ENCODE assay signal across 15 cellular contexts in the genomic region with DNA sequence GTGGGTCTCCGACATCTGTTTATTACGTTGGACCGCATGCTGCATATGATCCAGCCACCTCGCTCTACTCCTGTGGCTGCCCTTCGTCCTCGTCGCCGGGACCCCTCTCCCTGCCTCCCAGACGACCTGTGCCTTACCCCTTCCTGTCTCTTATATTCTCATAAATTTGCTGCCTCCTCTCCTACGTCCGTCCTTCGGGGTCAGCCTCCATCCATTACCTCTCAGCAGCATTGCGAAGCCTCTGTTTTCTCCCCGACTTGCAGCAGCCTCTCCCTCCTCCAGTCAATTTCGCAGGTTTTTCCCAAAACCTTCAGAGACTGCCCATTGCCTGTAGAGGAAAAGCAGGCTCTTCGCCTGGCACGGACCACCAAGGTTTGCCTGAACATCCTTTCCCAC. TPM values are rescaled to one million over a fixed set of nuclear protein-coding genes. Genes with fewer than 3 reads are reported as not detected.
DNase-seq lines count a peak whose midpoint lies in the region; ATAC-seq, FAIRE-seq and TF ChIP-seq lines count a peak whose summit lies in the region.
"Had no signal": no experiment of that assay in that cellular context is flagged by ENCODE, and none has a peak within 500 bp of the region (broad histone marks: within the 10 kb centered on the region; RNA-seq: fewer than 3 reads in every experiment).

No MANE protein-coding gene starts in this region.

- H2AFZ ChIP-seq in OCI-LY1 (ENCODE audit: low read length) (no peak overlapping the region), endothelial cell of umbilical vein (ENCODE audit: low read depth, low read length) (no peak overlapping the region), neural progenitor cell (replicated peaks) (peak overlapping the region; percentile 15)

- peaks cover 10 to 18% (median 13%) of the 10 kb centered on the region in 4 donors for H3K4me1 Mint-ChIP-seq in CD4-positive, alpha-beta memory T cell
- H3K4me1 Mint-ChIP-seq in neural progenitor cell = peaks cover 9% of the 10 kb centered on the region

- BruUV-seq in endothelial cell of umbilical vein (replicated peaks; lab: Mats Ljungman, UMichigan) = no TSS peak

- no peak for DNase-seq in CD4-positive, alpha-beta memory T cell
- DNase-seq in endothelial cell of umbilical vein (ENCODE audit: low read depth, low spot score) (no peak), neural progenitor cell (ENCODE audit: low spot score) (no peak), RPMI8226 (no peak), SKM-1 (lab: John Stamatoyannopoulos, UW; ENCODE audit: unreplicated experiment) (no peak), HUDEP-2 (lab: John Stamatoyannopoulos, UW; ENCODE audit: unreplicated experiment in 76 of 76) (no peak), upper lobe of right lung (no peak)
- DNase-seq: foreskin keratinocyte, HCEC 1CT, NCI-H187, T-helper 9 cell had no signal

- peak overlapping the region in 1 of 2 donors; percentile 1 for H3K4me3 ChIP-seq in CD4-positive, alpha-beta memory T cell (ENCODE audit: low read length in 2 of 2)
- H3K4me3 ChIP-seq in OCI-LY1 (ENCODE audit: low read depth, low read length, poor library complexity, severe bottlenecking) = peak overlapping the region; percentile 32
- H3K4me3 ChIP-seq in endothelial cell of umbilical vein (replicated peaks in 1 of 3; ENCODE audit: insufficient read depth in 1 of 3, low read depth in 1 of 3, low read length in 3 of 3) = no peak overlapping the region
- H3K4me3 ChIP-seq in neural progenitor cell = peak overlapping the region; percentile 45
- H3K4me3 ChIP-seq in upper lobe of right lung = no peak overlapping the region
- H3K4me3 ChIP-seq: vagina had no signal

- ATAC-seq in upper lobe of right lung = no peak
- ATAC-seq: foreskin keratinocyte had no signal

- H3K27ac ChIP-seq in CD4-positive, alpha-beta memory T cell (ENCODE audit: low read depth, low read length) = no peak overlapping the region
- no peak overlapping the region for H3K27ac ChIP-seq in OCI-LY1 (ENCODE audit: low read depth, low read length, poor library complexity, severe bottlenecking)
- no peak overlapping the region for H3K27ac ChIP-seq in endothelial cell of umbilical vein (ENCODE audit: insufficient read depth, low read depth, low read length)
- H3K27ac ChIP-seq in neural progenitor cell = no peak overlapping the region
- H3K27ac ChIP-seq in upper lobe of right lung = no peak overlapping the region
- H3K27ac ChIP-seq: foreskin keratinocyte, right atrium auricular region, vagina had no signal

- no peaks in the 10 kb centered on the region for H4K20me1 ChIP-seq in OCI-LY1 (ENCODE audit: insufficient read depth, low read length)
- no peaks in the 10 kb centered on the region for H4K20me1 ChIP-seq in endothelial cell of umbilical vein (replicated peaks; ENCODE audit: control insufficient read depth, extremely low read depth, insufficient read depth, low read length)
- H4K20me1 ChIP-seq in neural progenitor cell (ENCODE audit: low read depth) = peaks cover 3% of the 10 kb centered on the region

- H3K9me3 Mint-ChIP-seq in CD4-positive, alpha-beta memory T cell = peaks cover 0 to 7% (median 3%) of the 10 kb centered on the region in 8 donors
- H3K9me3 Mint-ChIP-seq in neural progenitor cell = peaks cover 3% of the 10 kb centered on the region

- no peak for FAIRE-seq in endothelial cell of umbilical vein (lab: Jason Lieb, UNC)

- peaks cover 41 to 47% of the 10 kb centered on the region in 2 donors for H3K27me3 Mint-ChIP-seq in CD4-positive, alpha-beta memory T cell
- peaks cover 39% of the 10 kb centered on the region for H3K27me3 Mint-ChIP-seq in neural progenitor cell (ENCODE audit: insufficient read depth, low read depth)

- TF ChIP-seq CTCF in OCI-LY1 (IDR thresholded peaks at IDR 0.05; ENCODE audit: low read length) (no peak), endothelial cell of umbilical vein (IDR thresholded peaks at IDR 0.05; ENCODE audit: extremely low read depth in 1 of 2, insufficient read depth in 1 of 2, low read depth in 1 of 2, low read length in 2 of 2) (no peak), neural progenitor cell (IDR thresholded peaks at IDR 0.05) (no peak), upper lobe of right lung (IDR thresholded peaks at IDR 0.05) (no peak)

- dilution Hi-C loops in endothelial cell of umbilical vein (cut with MboI; ENCODE audit: extremely low pct_ligation_motif_present, low sequenced_read_pairs) = loop anchor here (25.0 kb wide), 1 partner anchor 489 kb away; no protein-coding TSS in a partner anchor

- H3K27ac Mint-ChIP-seq in CD4-positive, alpha-beta memory T cell = peak overlapping the region in 2 of 7 donors; percentile 42 to 60
- H3K27ac Mint-ChIP-seq in neural progenitor cell = no peak overlapping the region

- H3K4me2 ChIP-seq in OCI-LY1 (ENCODE audit: low read length) (peak overlapping the region; percentile 62), endothelial cell of umbilical vein (ENCODE audit: insufficient read depth, low read length) (no peak overlapping the region), neural progenitor cell (peak overlapping the region; percentile 83)

- no peaks in the 10 kb centered on the region for H3K36me3 ChIP-seq in CD4-positive, alpha-beta memory T cell (ENCODE audit: insufficient read depth, low read length)
- H3K36me3 ChIP-seq in OCI-LY1 (ENCODE audit: insufficient read depth, low read length) = no peaks in the 10 kb centered on the region
- no peaks in the 10 kb centered on the region for H3K36me3 ChIP-seq in endothelial cell of umbilical vein (ENCODE audit: control insufficient read depth in 2 of 2, extremely low read depth in 1 of 2, insufficient read depth in 2 of 2, low read length in 2 of 2)
- H3K36me3 ChIP-seq in neural progenitor cell = no peaks in the 10 kb centered on the region
- H3K36me3 ChIP-seq in upper lobe of right lung = no peaks in the 10 kb centered on the region
- H3K36me3 ChIP-seq: right atrium auricular region, vagina had no signal

- H3K9ac ChIP-seq in OCI-LY1 (ENCODE audit: low read length) (no peak overlapping the region), endothelial cell of umbilical vein (replicated peaks; ENCODE audit: extremely low read depth, insufficient read depth, low read length) (no peak overlapping the region), neural progenitor cell (no peak overlapping the region)

- peaks cover 15% of the 10 kb centered on the region for H3K27me3 ChIP-seq in CD4-positive, alpha-beta memory T cell (ENCODE audit: insufficient read depth, low read length)
- H3K27me3 ChIP-seq in OCI-LY1 (ENCODE audit: insufficient read depth, low read length) (peaks cover 12% of the 10 kb centered on the region), endothelial cell of umbilical vein (ENCODE audit: control insufficient read depth in 2 of 2, insufficient read depth in 2 of 2, low read length in 2 of 2) (peaks cover 46 to 47% of the 10 kb centered on the region in 2 experiments), neural progenitor cell (peaks cover 82% of the 10 kb centered on the region), upper lobe of right lung (peaks cover 50% of the 10 kb centered on the region)
- H3K27me3 ChIP-seq: vagina had no signal

- TF ChIP-seq POLR2A in endothelial cell of umbilical vein (IDR thresholded peaks at IDR 0.05; ENCODE audit: low read depth, low read length) = no peak

- peaks cover 13% of the 10 kb centered on the region for H3K4me1 ChIP-seq in CD4-positive, alpha-beta memory T cell (ENCODE audit: insufficient read depth, low read length)
- H3K4me1 ChIP-seq in OCI-LY1 (ENCODE audit: insufficient read depth, low read length, severe bottlenecking) (peaks cover 10% of the 10 kb centered on the region), endothelial cell of umbilical vein (ENCODE audit: control insufficient read depth, extremely low read depth, insufficient read depth, low read length) (no peaks in the 10 kb centered on the region), neural progenitor cell (peaks cover 14% of the 10 kb centered on the region), upper lobe of right lung (peaks cover 7% of the 10 kb centered on the region)
- H3K4me1 ChIP-seq: foreskin keratinocyte had no signal

- H3K79me2 ChIP-seq in OCI-LY1 (ENCODE audit: insufficient read depth, low read length) (no peaks in the 10 kb centered on the region), endothelial cell of umbilical vein (ENCODE audit: control insufficient read depth, insufficient read depth, low read length) (no peaks in the 10 kb centered on the region), neural progenitor cell (ENCODE audit: low read depth) (no peaks in the 10 kb centered on the region)

- CTCF ChIA-PET in CD4-positive, alpha-beta memory T cell (lab: Charles Lee; ENCODE audit: partially characterized antibody) = no interaction called here
- CTCF ChIA-PET in endothelial cell of umbilical vein (lab: Charles Lee) = no interaction called here

- H3K36me3 Mint-ChIP-seq in CD4-positive, alpha-beta memory T cell = no peaks in the 10 kb centered on the region
- no peaks in the 10 kb centered on the region for H3K36me3 Mint-ChIP-seq in neural progenitor cell

- H3K4me3 Mint-ChIP-seq in CD4-positive, alpha-beta memory T cell = peak overlapping the region; percentile 76 to 89 (median 81)
- H3K4me3 Mint-ChIP-seq in neural progenitor cell = peak overlapping the region; percentile 81

- no peaks in the 10 kb centered on the region for H3K9me1 ChIP-seq in endothelial cell of umbilical vein (replicated peaks; ENCODE audit: control insufficient read depth, extremely low read depth, insufficient read depth, low read length)

- intact Hi-C loops in CD4-positive, alpha-beta memory T cell (cut with micrococcal nuclease) = no loop called here
- intact Hi-C loops in endothelial cell of umbilical vein (cut with micrococcal nuclease) (loop anchor here (10.0 kb wide), 1 partner anchor 97 kb away; no protein-coding TSS in a partner anchor), upper lobe of right lung (cut with DNase I) (no loop called here)

- H3K9me2 ChIP-seq in OCI-LY1 (ENCODE audit: low read depth, low read length) = no peaks in the 10 kb centered on the region

- POLR2A ChIA-PET in CD4-positive, alpha-beta memory T cell (lab: Charles Lee; ENCODE audit: partially characterized antibody) = no interaction called here
- POLR2A ChIA-PET in endothelial cell of umbilical vein (lab: Charles Lee) = no interaction called here

- no peaks in the 10 kb centered on the region for H3K9me3 ChIP-seq in CD4-positive, alpha-beta memory T cell (ENCODE audit: control insufficient read depth in 1 of 2, low read length in 2 of 2)
- H3K9me3 ChIP-seq in OCI-LY1 (ENCODE audit: low read length) (no peaks in the 10 kb centered on the region), endothelial cell of umbilical vein (replicated peaks; ENCODE audit: control insufficient read depth, insufficient read depth, low read length) (no peaks in the 10 kb centered on the region), neural progenitor cell (ENCODE audit: low read depth) (no peaks in the 10 kb centered on the region), upper lobe of right lung (no peaks in the 10 kb centered on the region)
- H3K9me3 ChIP-seq: right atrium auricular region, vagina had no signal

- H3F3A ChIP-seq in OCI-LY1 (ENCODE audit: insufficient read depth, low read length) (no peaks in the 10 kb centered on the region), neural progenitor cell (ENCODE audit: low read depth) (no peaks in the 10 kb centered on the region)

RNA-seq across cellular contexts. Expression of a gene that starts 39.4 kb away (rescaled TPM):
- total RNA-seq in CD4-positive, alpha-beta memory T cell = not detected
- not detected for polyA plus RNA-seq in CD4-positive, alpha-beta memory T cell
- total RNA-seq in endothelial cell of umbilical vein = not detected in 2 replicates
- polyA plus RNA-seq in endothelial cell of umbilical vein = not detected in 2 replicates
- not detected in 2 replicates for polyA plus RNA-seq in endothelial cell of umbilical vein (2011; cell fraction: cytosol; rRNA removed)
- polyA plus RNA-seq in endothelial cell of umbilical vein (2011; cell fraction: nucleus; rRNA removed) = not detected in 2 replicates
- not detected in 2 replicates for polyA plus RNA-seq in endothelial cell of umbilical vein (2012)
- not detected in 2 replicates for polyA minus RNA-seq in endothelial cell of umbilical vein
- polyA minus RNA-seq in endothelial cell of umbilical vein (2011; cell fraction: cytosol; rRNA and poly(A)+ RNA removed) = not detected
- not detected in 2 replicates for polyA minus RNA-seq in endothelial cell of umbilical vein (2011; cell fraction: nucleus; rRNA and poly(A)+ RNA removed)
- total RNA-seq in neural progenitor cell (ENCODE audit: low replicate concordance) = not detected in 2 replicates
- total RNA-seq in upper lobe of right lung = not detected
- total RNA-seq: foreskin keratinocyte, liver had no signal
- polyA plus RNA-seq: foreskin keratinocyte had no signal

Comparison
In these comparisons a context has a peak if more than half of its experiments do, and no peak if none do; other contexts are left out.
1. H3K4me3 ChIP-seq: peak in OCI-LY1 (single experiment) and neural progenitor cell (single experiment); none in endothelial cell of umbilical vein (0 of 3) and upper lobe of right lung (single experiment).